31 cellular contexts compared by ENCODE assay signal in genomic region chr15:81776961-81777360, GRCh38.
"Had no signal": no experiment of that assay in that cellular context is flagged by ENCODE, and none has a peak within 500 bp of the region (broad histone marks: within the 10 kb centered on the region; RNA-seq: fewer than 3 reads in every experiment).

No MANE protein-coding gene starts in this region.

- H3K27me3 ChIP-seq: ascending aorta, breast epithelium, cardiac muscle cell, colonic mucosa, esophagus squamous epithelium, gastroesophageal sphincter had no signal

- H3K9me3 Mint-ChIP-seq: activated CD4-positive, alpha-beta memory T cell treated with anti-CD3 and anti-CD28 coated beads for 36 hours; activated CD4-positive, alpha-beta T cell treated with anti-CD3 and anti-CD28 coated beads, Interleukin-2, amount 10 ng/mL, durations not matched to agents 24 days and 14 days; activated T-helper 1 cell treated with anti-CD3 and anti-CD28 coated beads, Interleukin-12 subunit alpha, Interleukin-12 subunit beta, Interleukin-2, Interleukin-4 antibody, amounts not matched to agents 30 ng/mL and 10 ng/mL and 1 ng/mL, durations not matched to agents 14 hours and 24 hours and 36 hours; activated T-helper 2 cell treated with anti-CD3 and anti-CD28 coated beads, Interferon-gamma antibody, Interleukin-2, Interleukin-4, amounts not matched to agents 10 μg/mL and 5 μg/mL and 100 μg/mL, durations not matched to agents 14 hours and 24 hours and 36 hours; brain; endodermal cell had no signal

- H3K27me3 Mint-ChIP-seq: activated CD4-positive, alpha-beta T cell treated with anti-CD3 and anti-CD28 coated beads, Interleukin-2, amount 10 ng/mL, durations not matched to agents 24 days and 14 days had no signal

- H3K36me3 ChIP-seq: ascending aorta, breast epithelium, cardiac muscle cell, colonic mucosa, esophagus squamous epithelium, gastroesophageal sphincter, heart right ventricle had no signal

- ATAC-seq: activated CD4-positive, alpha-beta T cell treated with anti-CD3 and anti-CD28 coated beads for 36 hours; activated CD8-positive, alpha-beta memory T cell treated with anti-CD3 and anti-CD28 coated beads, Interleukin-2, amount 10 ng/mL, durations not matched to agents 7 days and 5 days; activated CD8-positive, alpha-beta T cell treated with anti-CD3 and anti-CD28 coated beads, Interleukin-2, amount 10 ng/mL, durations not matched to agents 7 days and 5 days; gastroesophageal sphincter; heart right ventricle had no signal

- H3K4me1 ChIP-seq: ascending aorta, breast epithelium, colonic mucosa, esophagus squamous epithelium, heart right ventricle had no signal

- H3K27ac Mint-ChIP-seq: activated CD4-positive, alpha-beta memory T cell treated with anti-CD3 and anti-CD28 coated beads for 36 hours; activated CD4-positive, alpha-beta T cell treated with anti-CD3 and anti-CD28 coated beads for 36 hours; activated CD4-positive, alpha-beta T cell treated with anti-CD3 and anti-CD28 coated beads, Interleukin-2, amount 10 ng/mL, durations not matched to agents 24 days and 14 days; activated CD8-positive, alpha-beta memory T cell treated with anti-CD3 and anti-CD28 coated beads, Interleukin-2, amount 10 ng/mL, durations not matched to agents 7 days and 5 days; activated CD8-positive, alpha-beta T cell treated with anti-CD3 and anti-CD28 coated beads, Interleukin-2, amount 10 ng/mL, durations not matched to agents 7 days and 5 days; activated naive CD8-positive, alpha-beta T cell; activated T-helper 1 cell treated with anti-CD3 and anti-CD28 coated beads, Interleukin-12 subunit alpha, Interleukin-12 subunit beta, Interleukin-2, Interleukin-4 antibody, amounts not matched to agents 30 ng/mL and 10 ng/mL and 1 ng/mL, durations not matched to agents 14 hours and 24 hours and 36 hours; activated T-helper 2 cell treated with anti-CD3 and anti-CD28 coated beads, Interferon-gamma antibody, Interleukin-2, Interleukin-4, amounts not matched to agents 10 μg/mL and 5 μg/mL and 100 μg/mL, durations not matched to agents 14 hours and 24 hours and 36 hours; endodermal cell had no signal

- H3K4me3 ChIP-seq: ascending aorta, breast epithelium, cardiac muscle cell, colonic mucosa, esophagus squamous epithelium, gastroesophageal sphincter, heart right ventricle had no signal

- DNase-seq: activated CD4-positive, alpha-beta memory T cell treated with anti-CD3 and anti-CD28 coated beads for 36 hours; activated CD4-positive, alpha-beta T cell treated with anti-CD3 and anti-CD28 coated beads for 36 hours; activated CD4-positive, alpha-beta T cell treated with anti-CD3 and anti-CD28 coated beads, Interleukin-2, amount 10 ng/mL, durations not matched to agents 24 days and 14 days; activated CD4-positive, CD25-positive, alpha-beta regulatory T cell; activated CD4-positive, CD25-positive, alpha-beta regulatory T cell treated with anti-CD3 and anti-CD28 coated beads, Interleukin-2, amount 50 U/mL, for 72 hours; activated CD8-positive, alpha-beta memory T cell treated with anti-CD3 and anti-CD28 coated beads, Interleukin-2, amount 10 ng/mL, durations not matched to agents 7 days and 5 days; activated CD8-positive, alpha-beta memory T cell treated with anti-CD3 and anti-CD28 coated beads, Interleukin-2, amount 50 U/mL, for 4 hours; activated CD8-positive, alpha-beta T cell treated with anti-CD3 and anti-CD28 coated beads, Interleukin-2, amount 10 ng/mL, durations not matched to agents 7 days and 5 days; activated effector memory CD4-positive, alpha-beta T cell treated with anti-CD3 and anti-CD28 coated beads, Interleukin-2, amount 50 U/mL, for 16 hours; activated naive CD4-positive, alpha-beta T cell; activated naive CD4-positive, alpha-beta T cell treated with anti-CD3 and anti-CD28 coated beads, Interleukin-2, amount 50 U/mL, for 16 hours; activated T-cell treated with anti-CD3 and anti-CD28 coated beads, Interleukin-2, amount 50 U/mL, for 1 hour; activated T-cell treated with anti-CD3 and anti-CD28 coated beads, Interleukin-2, amount 50 U/mL, for 48 hours; central memory CD4-positive, alpha-beta T cell; cerebellar nuclear complex; colonic mucosa; effector memory CD4-positive, alpha-beta T cell; endodermal cell; erythroblast; esophagus squamous epithelium; foreskin melanocyte; heart right ventricle; T-helper 2 cell had no signal

- H3K9me3 ChIP-seq: ascending aorta, breast epithelium, colonic mucosa, esophagus squamous epithelium, gastroesophageal sphincter, heart right ventricle had no signal

- H3K36me3 Mint-ChIP-seq: activated CD4-positive, alpha-beta memory T cell treated with anti-CD3 and anti-CD28 coated beads for 36 hours; activated CD8-positive, alpha-beta memory T cell treated with anti-CD3 and anti-CD28 coated beads, Interleukin-2, amount 10 ng/mL, durations not matched to agents 7 days and 5 days; activated naive CD8-positive, alpha-beta T cell had no signal

- H3K4me3 Mint-ChIP-seq: activated CD4-positive, alpha-beta memory T cell treated with anti-CD3 and anti-CD28 coated beads for 36 hours; activated CD4-positive, alpha-beta T cell treated with anti-CD3 and anti-CD28 coated beads for 36 hours; activated CD4-positive, alpha-beta T cell treated with anti-CD3 and anti-CD28 coated beads, Interleukin-2, amount 10 ng/mL, durations not matched to agents 24 days and 14 days; activated CD8-positive, alpha-beta memory T cell treated with anti-CD3 and anti-CD28 coated beads, Interleukin-2, amount 10 ng/mL, durations not matched to agents 7 days and 5 days; activated CD8-positive, alpha-beta T cell treated with anti-CD3 and anti-CD28 coated beads, Interleukin-2, amount 10 ng/mL, durations not matched to agents 7 days and 5 days; activated naive CD8-positive, alpha-beta T cell; activated T-helper 1 cell treated with anti-CD3 and anti-CD28 coated beads, Interleukin-12 subunit alpha, Interleukin-12 subunit beta, Interleukin-2, Interleukin-4 antibody, amounts not matched to agents 30 ng/mL and 10 ng/mL and 1 ng/mL, durations not matched to agents 14 hours and 24 hours and 36 hours; brain; endodermal cell had no signal

- H3K4me1 Mint-ChIP-seq: activated CD4-positive, alpha-beta T cell treated with anti-CD3 and anti-CD28 coated beads, Interleukin-2, amount 10 ng/mL, durations not matched to agents 24 days and 14 days; activated CD8-positive, alpha-beta memory T cell treated with anti-CD3 and anti-CD28 coated beads, Interleukin-2, amount 10 ng/mL, durations not matched to agents 7 days and 5 days; endodermal cell had no signal

- H3K27ac ChIP-seq: ascending aorta, breast epithelium, cardiac muscle cell, colonic mucosa, esophagus squamous epithelium, gastroesophageal sphincter, heart right ventricle had no signal
